2 cellular contexts compared by ENCODE assay signal in the genomic region with DNA sequence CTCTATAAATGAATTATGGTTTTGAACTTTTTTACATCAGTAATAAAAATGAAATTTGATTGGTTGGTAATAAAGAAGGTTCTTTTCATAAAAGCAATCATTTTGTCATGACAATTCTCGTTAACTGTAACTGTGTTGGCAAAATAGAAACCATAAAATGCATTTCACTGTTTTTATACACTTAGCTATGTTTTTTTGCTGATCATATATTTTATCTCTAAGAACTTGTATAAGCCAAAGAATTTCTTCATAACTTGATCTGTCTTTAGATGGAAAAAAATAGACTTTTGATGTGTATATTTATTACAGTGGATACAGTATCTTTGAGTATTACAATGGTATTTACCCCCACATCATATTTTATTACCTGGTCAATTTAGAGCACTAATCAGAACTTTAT.
TF ChIP-seq lines count a peak whose summit lies in the region.

No MANE protein-coding gene starts in this region.

TF ChIP-seq in A549, 52 proteins besides CTCF, POLR2A, EP300 and RAD21:
- TF ChIP-seq MYC (IDR thresholded peaks at IDR 0.05; ENCODE audit: borderline replicate concordance, low read length) (no peak), MAFK (IDR thresholded peaks at IDR 0.05; ENCODE audit: partially characterized antibody) (peak; percentile 2)

TF ChIP-seq in K562, 482 proteins besides CTCF, POLR2A, EP300 and RAD21:
- TF ChIP-seq C11orf30 (IDR thresholded peaks at IDR 0.05; ENCODE audit: low read depth) (peak; percentile 55), ZNF609 (CRISPR knock-in tag; IDR thresholded peaks at IDR 0.05; ENCODE audit: borderline replicate concordance) (no peak), ZNF316 (IDR thresholded peaks at IDR 0.05) (peak; percentile 81), NFYB (IDR thresholded peaks at IDR 0.05; ENCODE audit: extremely low read depth, insufficient read length) (no peak)
